In the genomic region with DNA sequence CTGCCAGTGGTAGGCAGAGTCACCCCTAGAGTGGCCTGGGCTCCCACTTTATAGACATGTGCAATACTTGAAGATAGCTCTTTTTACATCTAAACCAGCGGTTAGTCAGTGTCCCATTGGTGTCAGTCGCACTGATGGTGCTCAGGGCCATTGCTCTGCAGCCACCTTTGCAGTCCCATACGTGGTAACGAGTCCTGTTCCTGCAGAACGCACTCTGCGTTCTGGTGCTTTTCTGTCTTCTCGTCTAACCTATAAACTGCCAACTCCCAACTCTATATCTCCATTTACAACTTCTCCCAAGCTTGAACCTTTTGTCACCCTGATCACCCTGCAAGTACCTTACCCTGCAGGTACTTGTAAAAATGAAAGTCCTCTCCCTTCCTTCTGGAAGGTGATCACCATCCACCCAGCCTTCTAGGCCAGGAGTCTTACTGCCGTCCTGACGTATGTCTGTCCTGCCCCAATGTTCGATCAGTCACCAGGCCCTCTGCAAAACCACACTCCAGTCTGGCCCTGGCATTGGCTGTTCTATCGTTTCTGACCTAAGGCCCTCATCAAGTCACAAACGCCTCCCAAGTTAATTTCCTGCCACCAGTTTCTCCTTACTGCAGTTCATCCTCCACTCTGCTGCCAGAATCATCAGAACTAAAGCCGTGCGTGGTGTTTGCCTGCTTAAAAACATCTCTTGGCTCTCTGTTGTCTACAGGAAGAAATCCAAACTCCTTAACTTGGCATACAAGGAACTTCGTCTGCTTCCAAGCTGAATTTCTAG, we compare ENCODE assay signal across 10 cellular contexts. TPM values are rescaled to one million over a fixed set of nuclear protein-coding genes. Genes with fewer than 3 reads are reported as not detected.
DNase-seq lines count a peak whose midpoint lies in the region; ATAC-seq and TF ChIP-seq lines count a peak whose summit lies in the region.
"Had no signal": no experiment of that assay in that cellular context is flagged by ENCODE, and none has a peak within 500 bp of the region (broad histone marks: within the 10 kb centered on the region; RNA-seq: fewer than 3 reads in every experiment).

No MANE protein-coding gene starts in this region.

- TF ChIP-seq EP300 in stomach (IDR thresholded peaks at IDR 0.05): no peak

- DNase-seq in IMR-90 (no peak), left colon (peak; percentile 49 to 67), stomach (no peak), CD1c-positive myeloid dendritic cell (ENCODE audit: extremely low spot score) (no peak), ecto neural progenitor cell (ENCODE audit: low spot score) (no peak)
- no peak for DNase-seq in stimulated activated naive CD4-positive, alpha-beta T cell treated with Interleukin-2 at 50 U/mL for 16 hours (lab: John Stamatoyannopoulos, UW)
- DNase-seq: NCI-H524 treated with DMSO at 0.1 percent for 48 hours had no signal

- no peak overlapping the region for H4K5ac ChIP-seq in IMR-90 (ENCODE audit: low read depth, low read length)

- peaks cover 20 to 66% of the 10 kb centered on the region in 2 experiments for H3K79me1 ChIP-seq in IMR-90 (ENCODE audit: low read depth in 1 of 2, low read length in 2 of 2)

- H4K20me1 ChIP-seq in IMR-90 (ENCODE audit: insufficient read depth, low read length): peaks cover 83% of the 10 kb centered on the region

- in situ Hi-C loops in IMR-90 (cut with MboI; ENCODE audit: low sequenced_read_pairs): no loop called here

- CTCF ChIA-PET in IMR-90 (lab: Yijun Ruan, JAX): interaction anchor here (0.7 kb wide), 1 partner anchor 130 kb away, joined by 3 read pairs; no protein-coding TSS in a partner anchor

- ATAC-seq in IMR-90 (ENCODE audit: low read depth) (peak; percentile 22; the same call in 1 of the 2 replicates), left colon (peak; percentile 84), HG03378 (IDR thresholded peaks at IDR 0.05; ENCODE audit: unreplicated experiment) (no peak)

- no peak overlapping the region for H4K91ac ChIP-seq in IMR-90 (ENCODE audit: insufficient read depth, low read depth, low read length)

- dilution Hi-C loops in IMR-90 (cut with HindIII; ENCODE audit: low sequenced_read_pairs, unreplicated experiment): no loop called here

- no peak overlapping the region for H2BK15ac ChIP-seq in IMR-90 (ENCODE audit: low read depth, low read length)

- no peak overlapping the region for H3K4ac ChIP-seq in IMR-90 (ENCODE audit: low read depth, low read length)

- H3K36me3 ChIP-seq in IMR-90 (ENCODE audit: control insufficient read depth, insufficient read depth, low read length): no peaks in the 10 kb centered on the region
- H3K36me3 ChIP-seq in stomach: no peaks in the 10 kb centered on the region

- no peak overlapping the region for H2AK5ac ChIP-seq in IMR-90 (ENCODE audit: low read depth, low read length)

- peak overlapping the region; percentile 18 for H3K4me2 ChIP-seq in IMR-90 (ENCODE audit: low read depth, low read length)

- H3K4me3 Mint-ChIP-seq in activated naive CD8-positive, alpha-beta T cell: peak overlapping the region; percentile 9

- H3K56ac ChIP-seq in IMR-90 (ENCODE audit: extremely low read depth, insufficient read depth, low read length): no peak overlapping the region

- no TSS peak for BruUV-seq in IMR-90 (replicated peaks; lab: Mats Ljungman, UMichigan)

- H3K18ac ChIP-seq in IMR-90 (ENCODE audit: low read depth, low read length): no peak overlapping the region

- WGBS in IMR-90 (ENCODE audit: extremely low coverage in 2 of 2, insufficient read length in 1 of 2), 2 experiments: 80% methylated on average over 12 of the region's 15 CpGs; no CpG with 5 or more reads in 1 of the 2 experiments
- 45 to 53% (median 48%) methylated on average over 14 to 15 of the region's 15 CpGs for WGBS in stomach, 5 donors

- H2BK5ac ChIP-seq in IMR-90 (ENCODE audit: low read depth, low read length, poor library complexity, severe bottlenecking): no peak overlapping the region

- no peaks in the 10 kb centered on the region for H3K27me3 Mint-ChIP-seq in activated naive CD8-positive, alpha-beta T cell

- H3K9me3 Mint-ChIP-seq in activated naive CD8-positive, alpha-beta T cell (ENCODE audit: low read depth): no peaks in the 10 kb centered on the region

- H3K27ac ChIP-seq in IMR-90 (ENCODE audit: insufficient read depth, low read length) (no peak overlapping the region), stomach (peak overlapping the region; percentile 45 to 84 (median 68))

- H3K23ac ChIP-seq in IMR-90 (ENCODE audit: low read depth, low read length): no peak overlapping the region; the same call in 1 of the 2 replicates

- POLR2A ChIA-PET in IMR-90 (lab: Charles Lee; ENCODE audit: unreplicated experiment): no interaction called here

- H2AFZ ChIP-seq in IMR-90 (replicated peaks; ENCODE audit: low read length, poor library complexity): no peak overlapping the region

- H3K9ac ChIP-seq in IMR-90 (ENCODE audit: low read depth, low read length): no peak overlapping the region

- no peaks in the 10 kb centered on the region for H3K36me3 Mint-ChIP-seq in activated naive CD8-positive, alpha-beta T cell

- peaks cover 27% of the 10 kb centered on the region for H3K9me1 ChIP-seq in IMR-90 (ENCODE audit: insufficient read depth, low read length)

- no peak overlapping the region for H2BK20ac ChIP-seq in IMR-90 (ENCODE audit: low read depth, low read length)

- no peak overlapping the region for H4K8ac ChIP-seq in IMR-90 (ENCODE audit: low read depth in 2 of 2, low read length in 2 of 2)

- H3K27me3 ChIP-seq in IMR-90 (ENCODE audit: control insufficient read depth, insufficient read depth, low read length): no peaks in the 10 kb centered on the region
- H3K27me3 ChIP-seq in stomach: no peaks in the 10 kb centered on the region

- H3K14ac ChIP-seq in IMR-90 (replicated peaks; ENCODE audit: low read depth, low read length): no peak overlapping the region

- H3K4me1 ChIP-seq in IMR-90 (ENCODE audit: control insufficient read depth, insufficient read depth, low read length) (peaks cover 8% of the 10 kb centered on the region), stomach (peaks cover 43 to 81% (median 61%) of the 10 kb centered on the region in 4 donors)

- no peak overlapping the region for H3K4me3 ChIP-seq in IMR-90 (ENCODE audit: insufficient read depth, low read depth, low read length)
- no peak overlapping the region for H3K4me3 ChIP-seq in stomach

- no peak overlapping the region for H2AK9ac ChIP-seq in IMR-90 (replicated peaks; ENCODE audit: low read depth, low read length, poor library complexity)

- H3K4me1 Mint-ChIP-seq in activated naive CD8-positive, alpha-beta T cell (ENCODE audit: low read depth): peaks cover 84% of the 10 kb centered on the region

- no peak for TF ChIP-seq CTCF in IMR-90 (conservative IDR thresholded peaks at IDR 0.05; ENCODE audit: low read depth, low read length)
- TF ChIP-seq CTCF in stomach (IDR thresholded peaks at IDR 0.05): no peak

- TF ChIP-seq POLR2A in IMR-90 (IDR thresholded peaks at IDR 0.05; ENCODE audit: low read depth, low read length) (no peak), stomach (IDR thresholded peaks at IDR 0.05) (no peak)

- intact Hi-C loops in IMR-90 (cut with micrococcal nuclease) (no loop called here), left colon (cut with DNase I, micrococcal nuclease) (no loop called here), stomach (cut with DNase I; ENCODE audit: low total_unique reads) (no loop called here)

- no peak overlapping the region for H2BK120ac ChIP-seq in IMR-90 (ENCODE audit: low read depth, low read length)

- H3K9me3 ChIP-seq in IMR-90 (ENCODE audit: control insufficient read depth, insufficient read depth, low read length) (no peaks in the 10 kb centered on the region), stomach (no peaks in the 10 kb centered on the region)

- peak overlapping the region; percentile 77 for H3K27ac Mint-ChIP-seq in activated naive CD8-positive, alpha-beta T cell

- TF ChIP-seq RAD21 in IMR-90 (IDR thresholded peaks at IDR 0.05; ENCODE audit: low read length): no peak

TF ChIP-seq in IMR-90, 13 proteins besides CTCF, POLR2A, EP300 and RAD21:
- TF ChIP-seq NFE2L2 (IDR thresholded peaks at IDR 0.05; ENCODE audit: low read depth, low read length) (no peak), RFX5 (IDR thresholded peaks at IDR 0.05; ENCODE audit: low read depth, low read length) (no peak), SMC3 (IDR thresholded peaks at IDR 0.05; ENCODE audit: low read depth, low read length) (no peak), MAFK (IDR thresholded peaks at IDR 0.05; ENCODE audit: low read depth, low read length) (no peak), ELK1 (IDR thresholded peaks at IDR 0.05; ENCODE audit: borderline replicate concordance, low read depth, low read length) (no peak), BHLHE40 (IDR thresholded peaks at IDR 0.05; ENCODE audit: low read depth, low read length) (no peak)

RNA-seq across cellular contexts. Expression of gene RREB1, which starts 7.9 kb away (rescaled TPM):
- total RNA-seq in IMR-90 (2012; rRNA removed): 8.4 and 8.6 TPM in 2 replicates
- polyA plus RNA-seq in IMR-90 (2012; rRNA removed): 4.7 and 14.5 TPM in 2 replicates
- 2.1 and 2.4 TPM in 2 replicates for polyA plus RNA-seq in IMR-90 (2012; cell fraction: cytosol; rRNA removed)
- polyA plus RNA-seq in IMR-90 (2012; cell fraction: nucleus; rRNA removed; ENCODE audit: low replicate concordance): 13.2 and 13.5 TPM in 2 replicates
- 100 to 1,000 TPM in 1 of 2 donors, 10 to 100 TPM in 1; 76.9 to 101 TPM for total RNA-seq in left colon
- 100 to 1,000 TPM in 1 of 5 donors, 10 to 100 TPM in 4; 39.7 to 125 (median 61.8) TPM for total RNA-seq in stomach
- polyA plus RNA-seq in stomach: 1 to 10 TPM; 4.0 to 8.2 (median 5.2) TPM
- polyA plus RNA-seq: neural cell had no signal

Comparison
In these comparisons a context has a peak if more than half of its experiments do, and no peak if none do; other contexts are left out.
1. DNase-seq: peak in left colon (2 of 2); none in IMR-90 (single experiment), stomach (single experiment), stimulated activated naive CD4-positive, alpha-beta T cell treated with Interleukin-2 at 50 U/mL for 16 hours (single experiment), CD1c-positive myeloid dendritic cell (single experiment) and ecto neural progenitor cell (single experiment).